In genomic region chr3:159988617-159989251, GRCh38 we compare ENCODE assay signal across 8 cellular contexts. TPM values are rescaled to one million over a fixed set of nuclear protein-coding genes. Genes with fewer than 3 reads are reported as not detected.
A peak's percentile ranks its signal among the peaks of the same experiment; 100 is the strongest.
DNase-seq lines count a peak whose midpoint lies in the region; ATAC-seq and TF ChIP-seq lines count a peak whose summit lies in the region.

IL12A (plus strand) TSS chr3:159988835.

- no peak within 1 kb of the TSS for H3K27ac ChIP-seq in AG04450 (ENCODE audit: low read depth, low read length)

- H3K9me3 Mint-ChIP-seq in activated CD4-positive, alpha-beta memory T cell treated with anti-CD3 and anti-CD28 coated beads, Interleukin-2, amount 10 ng/mL, durations not matched to agents 7 days and 5 days = no peaks in the 10 kb centered on the region

- POLR2A ChIA-PET in AG04450 (lab: Yijun Ruan, JAX) = interaction anchor here (1.2 kb wide), 1 partner anchor 60 kb away, joined by 7 read pairs; no protein-coding TSS in a partner anchor
- POLR2A ChIA-PET in activated CD4-positive, alpha-beta memory T cell treated with anti-CD3 and anti-CD28 coated beads, Interleukin-2, amount 10 ng/mL, durations not matched to agents 7 days and 5 days (lab: Charles Lee) = interaction anchor here (1.0 to 1.8 kb wide), 2 partner anchors 27 to 460 kb away, joined by 3 to 5 read pairs; no protein-coding TSS in a partner anchor

- ATAC-seq in GM18520 (IDR thresholded peaks at IDR 0.05; ENCODE audit: unreplicated experiment) (peak; percentile 86), HG03039 (IDR thresholded peaks at IDR 0.05; ENCODE audit: unreplicated experiment) (peak; percentile 94)

- TF ChIP-seq CTCF in AG04450 (IDR thresholded peaks at IDR 0.05; ENCODE audit: low read depth, low read length) = peak; percentile 92

- no peaks in the 10 kb centered on the region for H3K36me3 Mint-ChIP-seq in activated CD4-positive, alpha-beta memory T cell treated with anti-CD3 and anti-CD28 coated beads, Interleukin-2, amount 10 ng/mL, durations not matched to agents 7 days and 5 days (ENCODE audit: low read depth)

- H3K27me3 Mint-ChIP-seq in activated CD4-positive, alpha-beta memory T cell treated with anti-CD3 and anti-CD28 coated beads, Interleukin-2, amount 10 ng/mL, durations not matched to agents 7 days and 5 days = peaks cover 15% of the 10 kb centered on the region

- H3K9me3 ChIP-seq in AG04450 (ENCODE audit: control insufficient read depth, insufficient read depth, low read length) = peaks cover 3% of the 10 kb centered on the region

- H3K4me1 Mint-ChIP-seq in activated CD4-positive, alpha-beta memory T cell treated with anti-CD3 and anti-CD28 coated beads, Interleukin-2, amount 10 ng/mL, durations not matched to agents 7 days and 5 days = peaks cover 17% of the 10 kb centered on the region

- peak within 1 kb of the TSS; percentile 76 for H3K4me3 Mint-ChIP-seq in activated CD4-positive, alpha-beta memory T cell treated with anti-CD3 and anti-CD28 coated beads, Interleukin-2, amount 10 ng/mL, durations not matched to agents 7 days and 5 days

- no peak within 1 kb of the TSS for H3K27ac Mint-ChIP-seq in activated CD4-positive, alpha-beta memory T cell treated with anti-CD3 and anti-CD28 coated beads, Interleukin-2, amount 10 ng/mL, durations not matched to agents 7 days and 5 days

- no peak for DNase-seq in AG04450 (ENCODE audit: low read depth, low spot score)
- peak; percentile 60 for DNase-seq in NCI-H460 (ENCODE audit: extremely low read depth, low read depth)
- peak; percentile 85 for DNase-seq in activated CD4-positive, alpha-beta memory T cell treated with anti-CD3 and anti-CD28 coated beads, Interleukin-2, amount 10 ng/mL, durations not matched to agents 7 days and 5 days
- peak; percentile 74 for DNase-seq in effector CD8-positive, alpha-beta T cell (lab: John Stamatoyannopoulos, UW)
- peak; percentile 93 for DNase-seq in mesenteric fat pad (ENCODE audit: low spot score)
- DNase-seq in stimulated activated CD8-positive, alpha-beta memory T cell treated with anti-CD3 and anti-CD28 coated beads, Interleukin-15, amount 100 ng/mL, for 24 hours (ENCODE audit: low read depth) = peak; percentile 72

- peak within 1 kb of the TSS; percentile 70 for H3K4me3 ChIP-seq in AG04450 (ENCODE audit: low read depth, low read length)

- no peaks in the 10 kb centered on the region for H3K27me3 ChIP-seq in AG04450 (ENCODE audit: control insufficient read depth, insufficient read depth, low read length)

- CTCF ChIA-PET in AG04450 (lab: Charles Lee) = interaction anchor here (0.5 to 7.9 kb wide), 50 partner anchors 9 to 1278 kb away, joined by 3 to 108 read pairs (median 5); no protein-coding TSS in a partner anchor
- CTCF ChIA-PET in activated CD4-positive, alpha-beta memory T cell treated with anti-CD3 and anti-CD28 coated beads, Interleukin-2, amount 10 ng/mL, durations not matched to agents 7 days and 5 days (lab: Charles Lee) = interaction anchor here (0.5 to 8.3 kb wide), 35 partner anchors 10 to 578 kb away, joined by 3 to 148 read pairs (median 4); no protein-coding TSS in a partner anchor

RNA-seq across cellular contexts. Expression of gene IL12A, which starts in this region (rescaled TPM):
- 2.3 and 3.6 TPM in 2 replicates for polyA plus RNA-seq in AG04450 (2011; rRNA removed)
- 0.69 and 1.1 TPM in 2 replicates for polyA minus RNA-seq in AG04450 (2011; rRNA and poly(A)+ RNA removed)
- total RNA-seq in NCI-H460 (2014; rRNA removed; shearing (Covaris generic)) = 3.1 and 5.3 TPM in 2 replicates
- polyA plus RNA-seq in NCI-H460 (2014; cell fraction: nucleus; rRNA removed) = 7.1 and 33.3 TPM in 2 replicates
- 1 to 10 TPM in 1 of 2 experiments, under 1 TPM in 1; 0.55 to 1.4 TPM for total RNA-seq in activated CD4-positive, alpha-beta memory T cell treated with anti-CD3 and anti-CD28 coated beads, Interleukin-2, amount 10 ng/mL, durations not matched to agents 7 days and 5 days
- total RNA-seq in mesenteric fat pad = 0.29 TPM

Comparison
In these comparisons a context has a peak if more than half of its experiments do, and no peak if none do; other contexts are left out.
1. Peak in DNase-seq in mesenteric fat pad; RNA of the gene not detected or under 1 TPM.